ENCODE assay signal across 9 cellular contexts in the genomic region with DNA sequence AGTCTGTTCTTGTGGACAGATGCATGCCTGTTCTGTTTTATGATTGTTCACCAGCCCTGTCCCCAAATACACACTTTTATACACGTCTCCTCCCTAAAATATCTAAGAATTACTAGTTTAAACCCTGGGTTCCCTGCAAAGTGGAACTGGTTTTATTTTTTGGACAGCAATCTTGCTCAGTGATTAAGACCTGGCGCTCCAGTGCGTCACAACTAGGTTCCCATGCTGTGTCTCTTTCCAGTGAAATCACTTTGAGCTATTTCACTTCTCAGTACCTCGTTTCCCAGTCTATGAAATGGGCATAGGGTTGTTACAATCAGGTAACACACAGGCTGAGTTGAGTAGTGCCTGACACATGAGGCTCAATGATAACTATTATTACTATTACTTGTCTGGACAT. TPM values are rescaled to one million over a fixed set of nuclear protein-coding genes. Genes with fewer than 3 reads are reported as not detected.
DNase-seq lines count a peak whose midpoint lies in the region; ATAC-seq, FAIRE-seq and TF ChIP-seq lines count a peak whose summit lies in the region.
"Had no signal": no experiment of that assay in that cellular context is flagged by ENCODE, and none has a peak within 500 bp of the region (broad histone marks: within the 10 kb centered on the region; RNA-seq: fewer than 3 reads in every experiment).

No MANE protein-coding gene starts in this region.

- ATAC-seq in A549 (no peak), HG03342 (IDR thresholded peaks at IDR 0.05; ENCODE audit: unreplicated experiment) (no peak), HG03175 (IDR thresholded peaks at IDR 0.05; ENCODE audit: unreplicated experiment) (no peak), GM19452 (IDR thresholded peaks at IDR 0.05; ENCODE audit: unreplicated experiment) (no peak)

- no peak for TF ChIP-seq EP300 in A549 (IDR thresholded peaks at IDR 0.05)

- CTCF ChIA-PET in A549 (lab: Yijun Ruan, JAX), result interaction anchor here (1.1 to 4.6 kb wide), 4 partner anchors 12 to 110 kb away, joined by 3 to 28 read pairs (median 10); no protein-coding TSS in a partner anchor

- peak overlapping the region; percentile 90 to 98 for H3K27ac ChIP-seq in A549
- no peak overlapping the region for H3K27ac ChIP-seq in HL-60 (replicated peaks)
- H3K27ac ChIP-seq in breast epithelium, result no peak overlapping the region
- peak overlapping the region; percentile 92 for H3K27ac ChIP-seq in muscle layer of colon (ENCODE audit: low read depth, low read length)

- H3K9me3 ChIP-seq in A549 (no peaks in the 10 kb centered on the region), breast epithelium (no peaks in the 10 kb centered on the region), muscle layer of colon (ENCODE audit: low read length) (no peaks in the 10 kb centered on the region)

- H3K9ac ChIP-seq in muscle layer of colon (ENCODE audit: low read length), result peak overlapping the region; percentile 79

- H3K36me3 ChIP-seq in breast epithelium (no peaks in the 10 kb centered on the region), muscle layer of colon (ENCODE audit: insufficient read depth, low read length) (no peaks in the 10 kb centered on the region)

- POLR2A ChIA-PET in A549 (lab: Yijun Ruan, JAX), result interaction anchor here (1.2 to 2.3 kb wide), 4 partner anchors 58 to 187 kb away, joined by 3 to 11 read pairs (median 9); no protein-coding TSS in a partner anchor

- H3K4me1 ChIP-seq in A549, result peaks cover 48% of the 10 kb centered on the region
- H3K4me1 ChIP-seq in breast epithelium, result peaks cover 0 to 9% of the 10 kb centered on the region in 2 donors
- peaks cover 24% of the 10 kb centered on the region for H3K4me1 ChIP-seq in muscle layer of colon (ENCODE audit: insufficient read depth, low read length)

- no peaks in the 10 kb centered on the region for H3K27me3 ChIP-seq in HL-60 (ENCODE audit: insufficient read depth, poor library complexity, severe bottlenecking)
- H3K27me3 ChIP-seq in breast epithelium, result no peaks in the 10 kb centered on the region
- H3K27me3 ChIP-seq in muscle layer of colon (ENCODE audit: control insufficient read depth in 1 of 2, insufficient read depth in 2 of 2, low read length in 2 of 2), result no peaks in the 10 kb centered on the region

- H3K4me2 ChIP-seq in A549, result peak overlapping the region; percentile 93

- 78% methylated on average over 4 of the region's 4 CpGs for WGBS in A549 (ENCODE audit: missing lambda C conversion rate)

- intact Hi-C loops in breast epithelium (cut with DNase I; ENCODE audit: low total_unique reads), result loop anchor here (5.0 to 10.0 kb wide), 2 partner anchors 68 to 100 kb away; no protein-coding TSS in a partner anchor

- H3K4me3 ChIP-seq in A549 (peak overlapping the region; percentile 86), HL-60 (replicated peaks; ENCODE audit: insufficient read depth, low read length) (peak overlapping the region; percentile 69), breast epithelium (peak overlapping the region; percentile 78 to 94 (median 92)), muscle layer of colon (ENCODE audit: low read depth in 1 of 2, low read length in 2 of 2) (peak overlapping the region; percentile 83 to 90)

- no peak for FAIRE-seq in A549 (lab: Jason Lieb, UNC)

- no peak for TF ChIP-seq CTCF in A549 (IDR thresholded peaks at IDR 0.05)
- TF ChIP-seq CTCF in HL-60 (IDR thresholded peaks at IDR 0.05; ENCODE audit: insufficient read depth, low read length), result no peak
- TF ChIP-seq CTCF in breast epithelium (IDR thresholded peaks at IDR 0.05), result no peak

- no peak for TF ChIP-seq RAD21 in A549 (conservative IDR thresholded peaks at IDR 0.05 in 1 of 2, IDR thresholded peaks at IDR 0.05 in 1 of 2)

- DNase-seq in A549 (ENCODE audit: low read depth in 1 of 2, low spot score in 1 of 2) (no peak), HL-60 (ENCODE audit: low read depth in 1 of 2, low spot score in 1 of 2) (no peak), breast epithelium (ENCODE audit: low spot score in 2 of 2) (no peak), activated gamma-delta T cell treated with Interleukin-2 at 50 U/mL for 16 hours (no peak)

- TF ChIP-seq POLR2A in A549 (IDR thresholded peaks at IDR 0.05; ENCODE audit: low read length) (no peak), breast epithelium (IDR thresholded peaks at IDR 0.05) (no peak)

TF ChIP-seq in A549, 52 proteins besides CTCF, POLR2A, EP300 and RAD21:
- TF ChIP-seq CBX2 (IDR thresholded peaks at IDR 0.05; ENCODE audit: borderline replicate concordance, low read depth) (no peak), RFX5 (IDR thresholded peaks at IDR 0.05) (no peak), TP53 (CRISPR knock-in tag; IDR thresholded peaks at IDR 0.05) (no peak), KDM5A (IDR thresholded peaks at IDR 0.05) (no peak)
- TF ChIP-seq, protein P1, sequence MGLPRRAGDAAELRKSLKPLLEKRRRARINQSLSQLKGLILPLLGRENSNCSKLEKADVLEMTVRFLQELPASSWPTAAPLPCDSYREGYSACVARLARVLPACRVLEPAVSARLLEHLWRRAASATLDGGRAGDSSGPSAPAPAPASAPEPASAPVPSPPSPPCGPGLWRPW (IDR thresholded peaks at IDR 0.05), result no peak
- TF ChIP-seq, protein P2, sequence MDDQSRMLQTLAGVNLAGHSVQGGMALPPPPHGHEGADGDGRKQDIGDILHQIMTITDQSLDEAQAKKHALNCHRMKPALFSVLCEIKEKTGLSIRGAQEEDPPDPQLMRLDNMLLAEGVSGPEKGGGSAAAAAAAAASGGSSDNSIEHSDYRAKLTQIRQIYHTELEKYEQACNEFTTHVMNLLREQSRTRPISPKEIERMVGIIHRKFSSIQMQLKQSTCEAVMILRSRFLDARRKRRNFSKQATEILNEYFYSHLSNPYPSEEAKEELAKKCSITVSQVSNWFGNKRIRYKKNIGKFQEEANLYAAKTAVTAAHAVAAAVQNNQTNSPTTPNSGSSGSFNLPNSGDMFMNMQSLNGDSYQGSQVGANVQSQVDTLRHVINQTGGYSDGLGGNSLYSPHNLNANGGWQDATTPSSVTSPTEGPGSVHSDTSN (IDR thresholded peaks at IDR 0.05), result no peak
TF ChIP-seq in A549: peak in this region for 0.

RNA-seq across cellular contexts. Expression of a gene that starts 1.1 kb away (rescaled TPM):
- polyA plus RNA-seq in A549 (2011; rRNA removed) (97.5 and 102 TPM in 2 replicates), A549 (2017; fragmentation: RNase III; extraction: RNeasy Plus Mini Kit Qiagen cat#74134 plus additional on column Dnase treatment) (57.9 to 63.8 TPM (median 58.7 TPM) in 3 replicates)
- polyA plus RNA-seq in A549 (2012; cell fraction: cytosol; rRNA removed), result 20.9 and 24.1 TPM in 2 replicates
- polyA plus RNA-seq in A549 (2012; cell fraction: nucleus; rRNA removed), result 5.6 and 10.8 TPM in 2 replicates
- polyA minus RNA-seq in A549 (2011; rRNA and poly(A)+ RNA removed), result 19.5 and 21.5 TPM in 2 replicates
- total RNA-seq in breast epithelium, result 10 to 100 TPM; 31.8 to 43.9 (median 40.8) TPM

RNA-seq across cellular contexts. Expression of a gene that starts 30.5 kb away (rescaled TPM):
- polyA plus RNA-seq in A549 (2011; rRNA removed) (0.03 TPM in 2 replicates), A549 (2017; fragmentation: RNase III; extraction: RNeasy Plus Mini Kit Qiagen cat#74134 plus additional on column Dnase treatment) (0.07 to 0.10 TPM (median 0.09 TPM) in 3 replicates)
- polyA plus RNA-seq in A549 (2012; cell fraction: cytosol; rRNA removed), result 0.01 TPM in 2 replicates
- 0.01 TPM in 1 of 2 replicates, not detected in the other for polyA plus RNA-seq in A549 (2012; cell fraction: nucleus; rRNA removed)
- 0.05 and 0.12 TPM in 2 replicates for polyA minus RNA-seq in A549 (2011; rRNA and poly(A)+ RNA removed)
- total RNA-seq in breast epithelium, result 100 to 1,000 TPM in 1 of 3 donors, 10 to 100 TPM in 2; 11.7 to 144 (median 96.6) TPM
- total RNA-seq: SK-MEL-5 had no signal

Comparison
In these comparisons a context has a peak if more than half of its experiments do, and no peak if none do; other contexts are left out.
1. H3K27ac ChIP-seq: peak in A549 (2 of 2) and muscle layer of colon (single experiment); none in HL-60 (single experiment) and breast epithelium (0 of 2).
2. Peak in every context shown above with its lines, with median percentiles within 50 percentile points of each other: H3K4me3 ChIP-seq.